Comparison of ENCODE assay signal across 27 cellular contexts in genomic region chr5:59807806-59808205, GRCh38.
"Had no signal": no experiment of that assay in that cellular context is flagged by ENCODE, and none has a peak within 500 bp of the region (broad histone marks: within the 10 kb centered on the region; RNA-seq: fewer than 3 reads in every experiment).

No MANE protein-coding gene starts in this region.

- ATAC-seq: activated CD8-positive, alpha-beta T cell treated with anti-CD3 and anti-CD28 coated beads for 36 hours; activated T-cell treated with anti-CD3 and anti-CD28 coated beads, Interleukin-2, amount 50 U/mL, for 4 hours; activated T-helper 17 cell treated with anti-CD3 and anti-CD28 coated beads, Interleukin-2, amount 50 U/mL, for 72 hours; body of pancreas; gastroesophageal sphincter; WTC11 had no signal

- FAIRE-seq: endometrium had no signal

- H3K9me3 Mint-ChIP-seq: activated CD8-positive, alpha-beta T cell treated with anti-CD3 and anti-CD28 coated beads for 36 hours; activated T-cell treated with anti-CD3 and anti-CD28 coated beads, Interleukin-2, amount 50 U/mL, for 4 hours; activated T-helper 17 cell treated with anti-CD3 and anti-CD28 coated beads, Interleukin-2, amount 50 U/mL, for 72 hours had no signal

- H3K4me3 ChIP-seq: body of pancreas, colonic mucosa, esophagus squamous epithelium, gastroesophageal sphincter had no signal

- H3K4me1 ChIP-seq: colonic mucosa, gastroesophageal sphincter had no signal

- H3K36me3 Mint-ChIP-seq: activated naive CD8-positive, alpha-beta T cell; WTC11 had no signal

- H3K27me3 ChIP-seq: body of pancreas, colonic mucosa, esophagus squamous epithelium, gastroesophageal sphincter had no signal

- H3K27ac Mint-ChIP-seq: activated CD8-positive, alpha-beta T cell treated with anti-CD3 and anti-CD28 coated beads for 36 hours; activated naive CD8-positive, alpha-beta T cell; activated T-helper 17 cell treated with anti-CD3 and anti-CD28 coated beads, Interleukin-2, amount 50 U/mL, for 72 hours; WTC11 had no signal

- H3K36me3 ChIP-seq: colonic mucosa, esophagus squamous epithelium, gastroesophageal sphincter had no signal

- H3K27ac ChIP-seq: body of pancreas, colonic mucosa, epithelial cell of prostate, esophagus squamous epithelium, VCaP had no signal

- DNase-seq: activated CD4-positive, alpha-beta T cell treated with anti-CD3 and anti-CD28 coated beads for 1 hour; activated CD4-positive, alpha-beta T cell treated with anti-CD3 and anti-CD28 coated beads for 4 hours; activated CD4-positive, alpha-beta T cell treated with anti-CD3 and anti-CD28 coated beads, Interleukin-2, amount 50 U/mL, for 1 hour; activated CD4-positive, alpha-beta T cell treated with anti-CD3 and anti-CD28 coated beads, Interleukin-2, amount 50 U/mL, for 48 hours; activated CD8-positive, alpha-beta memory T cell treated with anti-CD3 and anti-CD28 coated beads for 24 hours; activated CD8-positive, alpha-beta T cell treated with anti-CD3 and anti-CD28 coated beads for 36 hours; activated effector memory CD4-positive, alpha-beta T cell treated with Interleukin-2 at 50 U/mL for 16 hours; activated gamma-delta T cell treated with Interleukin-2 at 50 U/mL for 16 hours; activated naive CD4-positive, alpha-beta T cell treated with anti-CD3 and anti-CD28 coated beads, Interleukin-2, amount 50 U/mL, for 16 hours; activated naive CD4-positive, alpha-beta T cell treated with Interleukin-2 at 50 U/mL for 16 hours; activated T-cell treated with anti-CD3 and anti-CD28 coated beads, Interleukin-2, amount 50 U/mL, for 4 hours; amygdala; aorta; body of pancreas; caudate nucleus; colonic mucosa; effector CD8-positive, alpha-beta T cell; esophagus squamous epithelium; foreskin melanocyte; T-helper 2 cell had no signal

- H3K4me1 Mint-ChIP-seq: activated T-helper 17 cell treated with anti-CD3 and anti-CD28 coated beads, Interleukin-2, amount 50 U/mL, for 72 hours had no signal

- H3K4me3 Mint-ChIP-seq: activated CD8-positive, alpha-beta T cell treated with anti-CD3 and anti-CD28 coated beads for 36 hours; activated naive CD8-positive, alpha-beta T cell; activated T-cell treated with anti-CD3 and anti-CD28 coated beads, Interleukin-2, amount 50 U/mL, for 4 hours; activated T-helper 17 cell treated with anti-CD3 and anti-CD28 coated beads, Interleukin-2, amount 50 U/mL, for 72 hours; WTC11 had no signal
